8 cellular contexts compared by ENCODE assay signal in genomic region chr1:100949515-100950158, GRCh38. TPM values are rescaled to one million over a fixed set of nuclear protein-coding genes. Genes with fewer than 3 reads are reported as not detected.
DNase-seq lines count a peak whose midpoint lies in the region; ATAC-seq, FAIRE-seq and TF ChIP-seq lines count a peak whose summit lies in the region.
"Not testable (repeated sequence)": the region's sequence is repeated elsewhere in the genome, so short reads cannot be mapped to it uniquely, and the experiment has no call there.

No MANE protein-coding gene starts in this region.

- DNase-seq in A549 (ENCODE audit: low read depth in 1 of 2, low spot score in 1 of 2): peak in 1 of 2 experiments; percentile 29
- DNase-seq in NCI-H1105 treated with DMSO at 0.1 percent for 48 hours (lab: John Stamatoyannopoulos, UW): peak; percentile 4
- DNase-seq in T follicular helper cell (ENCODE audit: low read depth): peak; percentile 64
- DNase-seq in activated effector memory CD4-positive, alpha-beta T cell treated with anti-CD3 and anti-CD28 coated beads, Interleukin-2, amount 50 U/mL, for 16 hours: peak; percentile 83
- peak in 1 of 2 donors; percentile 25 for DNase-seq in cardiac muscle cell (ENCODE audit: low read depth in 1 of 2, low spot score in 1 of 2)
- DNase-seq in neural progenitor cell (ENCODE audit: low spot score): peak; percentile 78

- ATAC-seq in A549: not testable (repeated sequence)
- peak; percentile 95 for ATAC-seq in GM19035 (IDR thresholded peaks at IDR 0.05; ENCODE audit: unreplicated experiment)
- ATAC-seq in HG02870 (IDR thresholded peaks at IDR 0.05; ENCODE audit: unreplicated experiment): peak; percentile 85

- H3K4me3 ChIP-seq in A549, cardiac muscle cell: not testable (repeated sequence)
- H3K4me3 ChIP-seq in neural progenitor cell: peak overlapping the region; percentile 16

- TF ChIP-seq CTCF in A549 (IDR thresholded peaks at IDR 0.05); cardiac muscle cell (IDR thresholded peaks at IDR 0.05; ENCODE audit: low read depth, low read length); neural progenitor cell (IDR thresholded peaks at IDR 0.05): not testable (repeated sequence)

- TF ChIP-seq RAD21 in A549 (conservative IDR thresholded peaks at IDR 0.05 in 1 of 2, IDR thresholded peaks at IDR 0.05 in 1 of 2): not testable (repeated sequence)

- H3K36me3 Mint-ChIP-seq in neural progenitor cell: peaks cover 55% of the 10 kb centered on the region

- H3K27ac ChIP-seq in A549: not testable (repeated sequence)
- H3K27ac ChIP-seq in cardiac muscle cell (peak overlapping the region; percentile 50), neural progenitor cell (peak overlapping the region; percentile 63)

- 0 out of 3 replicates have a peak overlapping the region, but pooled peaks have one; percentile 23 for H3K4me2 ChIP-seq in A549
- peak overlapping the region; percentile 71 for H3K4me2 ChIP-seq in neural progenitor cell

- TF ChIP-seq EP300 in A549 (IDR thresholded peaks at IDR 0.05): not testable (repeated sequence)

- peaks cover 30% of the 10 kb centered on the region for H3K4me1 Mint-ChIP-seq in neural progenitor cell

- FAIRE-seq in A549 (lab: Jason Lieb, UNC): not testable (repeated sequence)

- H3K36me3 ChIP-seq in cardiac muscle cell, neural progenitor cell: not testable (repeated sequence)

- peak overlapping the region; percentile 30 for H3K27ac Mint-ChIP-seq in neural progenitor cell

- H3K9ac ChIP-seq in neural progenitor cell: not testable (repeated sequence)

- CTCF ChIA-PET in A549 (lab: Yijun Ruan, JAX): interaction anchor here (1.2 kb wide), 1 partner anchor 408 kb away, joined by 4 read pairs; no protein-coding TSS in a partner anchor

- 74% methylated on average over 7 of the region's 9 CpGs for WGBS in A549 (ENCODE audit: missing lambda C conversion rate)

- POLR2A ChIA-PET in A549 (lab: Yijun Ruan, JAX): not testable (repeated sequence)

- peaks cover 30% of the 10 kb centered on the region for H3K9me3 Mint-ChIP-seq in neural progenitor cell

- H3K27me3 ChIP-seq in cardiac muscle cell, neural progenitor cell: not testable (repeated sequence)

- not testable (repeated sequence) for H3K4me1 ChIP-seq in A549
- H3K4me1 ChIP-seq in cardiac muscle cell (ENCODE audit: low read depth) (peaks cover 17% of the 10 kb centered on the region), neural progenitor cell (peaks cover 36% of the 10 kb centered on the region)

- peak overlapping the region; percentile 69 for H2AFZ ChIP-seq in neural progenitor cell (replicated peaks)

- peaks cover 34% of the 10 kb centered on the region for H3F3A ChIP-seq in neural progenitor cell (ENCODE audit: low read depth)

- not testable (repeated sequence) for H3K4me3 Mint-ChIP-seq in neural progenitor cell

- H3K79me2 ChIP-seq in neural progenitor cell (ENCODE audit: low read depth): peaks cover 22% of the 10 kb centered on the region

- not testable (repeated sequence) for TF ChIP-seq POLR2A in A549 (IDR thresholded peaks at IDR 0.05; ENCODE audit: low read length)

- H3K27me3 Mint-ChIP-seq in neural progenitor cell (ENCODE audit: insufficient read depth, low read depth): not testable (repeated sequence)

- not testable (repeated sequence) for H3K9me3 ChIP-seq in A549; cardiac muscle cell (ENCODE audit: low read depth); neural progenitor cell (ENCODE audit: low read depth)

- not testable (repeated sequence) for H4K20me1 ChIP-seq in neural progenitor cell (ENCODE audit: low read depth)

RNA-seq across cellular contexts. Expression of gene SLC30A7, which starts 53.7 kb away (rescaled TPM):
- 9.6 and 11.1 TPM in 2 replicates for polyA plus RNA-seq in A549 (2011; rRNA removed)
- polyA plus RNA-seq in A549 (2012; cell fraction: cytosol; rRNA removed): 1.5 and 2.3 TPM in 2 replicates
- 1.7 and 2.9 TPM in 2 replicates for polyA plus RNA-seq in A549 (2012; cell fraction: nucleus; rRNA removed)
- 3.9 to 4.8 TPM (median 4.3 TPM) in 3 replicates for polyA plus RNA-seq in A549 (2017; fragmentation: RNase III; extraction: RNeasy Plus Mini Kit Qiagen cat#74134 plus additional on column Dnase treatment)
- polyA minus RNA-seq in A549 (2011; rRNA and poly(A)+ RNA removed): 16.8 and 20.0 TPM in 2 replicates
- total RNA-seq in cardiac muscle cell: 6.1 and 6.9 TPM in 2 replicates
- 5.3 and 8.4 TPM in 2 replicates for polyA plus RNA-seq in cardiac muscle cell
- total RNA-seq in neural progenitor cell (ENCODE audit: low replicate concordance): 14.8 and 22.2 TPM in 2 replicates

RNA-seq across cellular contexts. Expression of gene EXTL2, which starts 55.0 kb away (rescaled TPM):
- polyA plus RNA-seq in A549 (2011; rRNA removed): 19.1 and 22.4 TPM in 2 replicates
- polyA plus RNA-seq in A549 (2012; cell fraction: cytosol; rRNA removed): 3.1 and 3.4 TPM in 2 replicates
- 2.9 and 4.9 TPM in 2 replicates for polyA plus RNA-seq in A549 (2012; cell fraction: nucleus; rRNA removed)
- 9.2 to 10.7 TPM (median 9.4 TPM) in 3 replicates for polyA plus RNA-seq in A549 (2017; fragmentation: RNase III; extraction: RNeasy Plus Mini Kit Qiagen cat#74134 plus additional on column Dnase treatment)
- 3.2 and 4.8 TPM in 2 replicates for polyA minus RNA-seq in A549 (2011; rRNA and poly(A)+ RNA removed)
- total RNA-seq in cardiac muscle cell: 20.0 and 23.9 TPM in 2 replicates
- 42.5 and 57.2 TPM in 2 replicates for polyA plus RNA-seq in cardiac muscle cell
- 60.6 and 73.3 TPM in 2 replicates for total RNA-seq in neural progenitor cell (ENCODE audit: low replicate concordance)
